ENCODE assay signal across 9 cellular contexts in genomic region chr21:44949161-44950015, GRCh38. TPM values are rescaled to one million over a fixed set of nuclear protein-coding genes. Genes with fewer than 3 reads are reported as not detected.
DNase-seq lines count a peak whose midpoint lies in the region; ATAC-seq, FAIRE-seq and TF ChIP-seq lines count a peak whose summit lies in the region.
"Had no signal": no experiment of that assay in that cellular context is flagged by ENCODE, and none has a peak within 500 bp of the region (broad histone marks: within the 10 kb centered on the region; RNA-seq: fewer than 3 reads in every experiment).

No MANE protein-coding gene starts in this region.

- H3K4me1 ChIP-seq in Caco-2: peaks cover 5% of the 10 kb centered on the region; the same call in 1 of the 2 replicates
- H3K4me1 ChIP-seq in HEK293 (ENCODE audit: control insufficient read depth, insufficient read depth, low read length): no peaks in the 10 kb centered on the region
- no peaks in the 10 kb centered on the region for H3K4me1 ChIP-seq in pancreas

- no peaks in the 10 kb centered on the region for H3K4me1 Mint-ChIP-seq in Caco-2 (ENCODE audit: low read depth, unreplicated experiment)

- CTCF ChIA-PET in Caco-2 (lab: Charles Lee) (interaction anchor here (0.5 to 1.8 kb wide), 12 partner anchors 63 to 940 kb away, joined by 3 to 32 read pairs (median 5); partner anchors contain the start of gene UBE2G2), HEK293 (lab: Yijun Ruan, JAX) (interaction anchor here (0.5 to 15.2 kb wide), 43 partner anchors 9 to 934 kb away, joined by 3 to 333 read pairs (median 5); partner anchors contain the start of gene SLX9)

- H3K36me3 ChIP-seq in Caco-2 (ENCODE audit: control insufficient read depth, insufficient read depth, low read length) (no peaks in the 10 kb centered on the region; the same call in none of the 2 replicates), HEK293 (ENCODE audit: control insufficient read depth in 2 of 2, insufficient read depth in 1 of 2, low read length in 2 of 2) (peaks cover 3 to 71% of the 10 kb centered on the region in 2 experiments; a peak in 2 of 3 replicates), pancreas (peaks cover 0 to 2% (median 0%) of the 10 kb centered on the region in 3 donors)

- no peaks in the 10 kb centered on the region for H3K27me3 Mint-ChIP-seq in Caco-2 (ENCODE audit: insufficient read depth, unreplicated experiment)
- H3K27me3 Mint-ChIP-seq: activated naive CD8-positive, alpha-beta T cell had no signal

- POLR2A ChIA-PET in Caco-2 (lab: Charles Lee) (interaction anchor here (1.0 to 1.2 kb wide), 2 partner anchors 62 to 125 kb away, joined by 3 to 7 read pairs; partner anchors contain the start of gene ADARB1), HEK293 (lab: Yijun Ruan, JAX) (interaction anchor here (0.5 to 1.3 kb wide), 4 partner anchors 10 to 188 kb away, joined by 3 to 5 read pairs (median 4); partner anchors contain the start of gene SLX9)

- intact Hi-C loops in Caco-2 (cut with micrococcal nuclease; ENCODE audit: unreplicated experiment): loop anchor here (1.0 to 5.0 kb wide), 3 partner anchors 63 to 188 kb away; no protein-coding TSS in a partner anchor
- intact Hi-C loops in pancreas (cut with DNase I): loop anchor here (5.0 to 10.0 kb wide), 3 partner anchors 178 to 188 kb away; no protein-coding TSS in a partner anchor

- no peak overlapping the region for H3K4me3 Mint-ChIP-seq in Caco-2 (ENCODE audit: unreplicated experiment)
- H3K4me3 Mint-ChIP-seq: activated naive CD8-positive, alpha-beta T cell had no signal

- H3K4me3 ChIP-seq in Caco-2 (ENCODE audit: low read depth, low read length): no peak overlapping the region
- no peak overlapping the region for H3K4me3 ChIP-seq in HEK293 (ENCODE audit: low read depth, low read length)
- no peak overlapping the region for H3K4me3 ChIP-seq in pancreas

- peak; percentile 82 to 91 for TF ChIP-seq CTCF in Caco-2 (IDR thresholded peaks at IDR 0.05; ENCODE audit: insufficient read depth in 1 of 2, low read depth in 1 of 2, low read length in 1 of 2, severe bottlenecking in 1 of 2, unreplicated experiment in 1 of 2)
- peak; percentile 94 for TF ChIP-seq CTCF in HEK293 (tag by site-specific recombination; IDR thresholded peaks at IDR 0.05)
- TF ChIP-seq CTCF in pancreas (IDR thresholded peaks at IDR 0.05): peak; percentile 84 to 94 (median 90)

- peak; percentile 86 to 96 (median 91) for ATAC-seq in pancreas

- WGBS in pancreas, 2 donors: 52 to 60% methylated on average over 37 to 39 of the region's 39 CpGs

- BruUV-seq in Caco-2 (replicated peaks; lab: Mats Ljungman, UMichigan): no TSS peak

- FAIRE-seq in frontal cortex (lab: Jason Lieb, UNC) (no peak), pancreas (lab: Jason Lieb, UNC) (no peak)

- no peaks in the 10 kb centered on the region for H3K9me3 Mint-ChIP-seq in Caco-2 (ENCODE audit: unreplicated experiment)

- no peak overlapping the region for H3K27ac Mint-ChIP-seq in Caco-2 (ENCODE audit: unreplicated experiment)
- H3K27ac Mint-ChIP-seq: activated naive CD8-positive, alpha-beta T cell had no signal

- no peaks in the 10 kb centered on the region for H3K9me3 ChIP-seq in Caco-2
- H3K9me3 ChIP-seq in HEK293 (ENCODE audit: control insufficient read depth, insufficient read depth, low read depth, low read length): no peaks in the 10 kb centered on the region
- H3K9me3 ChIP-seq in pancreas: no peaks in the 10 kb centered on the region

- peaks cover 35% of the 10 kb centered on the region for H3K36me3 Mint-ChIP-seq in Caco-2 (ENCODE audit: insufficient read depth, unreplicated experiment)
- H3K36me3 Mint-ChIP-seq: activated naive CD8-positive, alpha-beta T cell had no signal

- H3K27me3 ChIP-seq in Caco-2 (replicated peaks; ENCODE audit: control insufficient read depth, insufficient read depth, low read length) (no peaks in the 10 kb centered on the region), pancreas (no peaks in the 10 kb centered on the region)

- H3K27ac ChIP-seq in HEK293 (ENCODE audit: extremely low read depth, low read depth, low read length) (no peak overlapping the region), pancreas (no peak overlapping the region)

- DNase-seq in Caco-2: peak; percentile 87 to 90
- peak; percentile 36 for DNase-seq in RKO (ENCODE audit: low spot score)
- DNase-seq in activated T-helper 9 cell treated with anti-CD3 and anti-CD28 coated beads, Interleukin-2, amount 50 U/mL, for 16 hours (ENCODE audit: low read depth): peak; percentile 68
- peak; percentile 80 to 90 for DNase-seq in frontal cortex (ENCODE audit: low spot score in 2 of 2)
- DNase-seq in pancreas: peak; percentile 72 to 98 (median 86)
- DNase-seq in ureter (ENCODE audit: low spot score): peak; percentile 85
- DNase-seq in globus pallidus (ENCODE audit: low spot score): no peak

TF ChIP-seq in HEK293, 187 proteins besides CTCF, POLR2A, EP300 and RAD21 (continues in another document):
- TF ChIP-seq BCL11A (tag by site-specific recombination; IDR thresholded peaks at IDR 0.05; ENCODE audit: low read depth) (peak; percentile 62; the same call in 1 of the 2 replicates), PATZ1 (tag by site-specific recombination; IDR thresholded peaks at IDR 0.05) (peak; percentile 44), ZSCAN16 (tag by site-specific recombination; IDR thresholded peaks at IDR 0.05) (no peak), ZNF776 (tag by site-specific recombination; IDR thresholded peaks at IDR 0.05; ENCODE audit: borderline replicate concordance) (no peak), BCL11B (tag by site-specific recombination; IDR thresholded peaks at IDR 0.05; ENCODE audit: low read depth) (peak; percentile 45; the same call in 1 of the 2 replicates), ZNF664 (tag by site-specific recombination; IDR thresholded peaks at IDR 0.05) (no peak), ZBTB10 (tag by site-specific recombination; IDR thresholded peaks at IDR 0.05) (no peak), REST (tag by site-specific recombination; IDR thresholded peaks at IDR 0.05) (no peak)

RNA-seq across cellular contexts. Expression of gene SLX9, which starts 9.6 kb away (rescaled TPM):
- total RNA-seq in Caco-2 (2022): 54.0 and 62.1 TPM in 2 replicates
- 7.3 TPM for total RNA-seq in frontal cortex
- 10 to 100 TPM; 12.3 to 21.7 (median 14.5) TPM for total RNA-seq in pancreas
- polyA plus RNA-seq in pancreas: 10 to 100 TPM; 10.5 to 12.4 TPM
- total RNA-seq in ureter: 32.4 TPM

RNA-seq across cellular contexts. Expression of gene ITGB2, which starts 28.7 kb away (rescaled TPM):
- 0.48 and 1.1 TPM in 2 replicates for total RNA-seq in Caco-2 (2022)
- 4.9 TPM for total RNA-seq in frontal cortex
- total RNA-seq in pancreas: 10 to 100 TPM in 3 of 6 donors, 1 to 10 TPM in 3; 1.1 to 88.0 (median 14.8) TPM
- 10 to 100 TPM in 1 of 2 donors, 1 to 10 TPM in 1; 5.1 to 15.1 TPM for polyA plus RNA-seq in pancreas
- 35.7 TPM for total RNA-seq in ureter
